Comparison of ENCODE assay signal across 25 cellular contexts in the genomic region with DNA sequence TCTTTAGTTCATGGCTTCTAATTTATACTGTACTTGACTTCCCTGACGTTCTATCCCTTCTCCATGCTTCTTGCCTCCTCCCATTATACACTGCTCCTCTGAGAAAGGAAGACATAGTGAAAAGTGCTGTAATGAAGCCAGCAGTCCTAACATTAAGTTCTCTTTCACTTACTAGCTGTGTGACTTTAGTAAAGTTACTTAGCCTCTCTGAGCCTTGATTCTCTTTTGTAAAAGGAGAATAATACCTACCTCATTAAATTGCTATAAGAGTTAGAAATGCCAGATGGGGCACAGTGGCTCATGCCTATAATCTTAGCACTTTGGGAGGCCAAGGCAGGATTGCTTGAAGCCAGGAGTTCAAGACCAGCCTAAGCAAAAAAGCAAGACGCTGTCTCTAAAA. TPM values are rescaled to one million over a fixed set of nuclear protein-coding genes. Genes with fewer than 3 reads are reported as not detected.
A peak's percentile ranks its signal among the peaks of the same experiment; 100 is the strongest.
DNase-seq lines count a peak whose midpoint lies in the region; ATAC-seq, FAIRE-seq and TF ChIP-seq lines count a peak whose summit lies in the region.
"Had no signal": no experiment of that assay in that cellular context is flagged by ENCODE, and none has a peak within 500 bp of the region (broad histone marks: within the 10 kb centered on the region; RNA-seq: fewer than 3 reads in every experiment).

No MANE protein-coding gene starts in this region.

- no peaks in the 10 kb centered on the region for H4K20me1 ChIP-seq in H1 (replicated peaks in 1 of 2; ENCODE audit: control insufficient read depth in 1 of 2, insufficient read depth in 2 of 2, low read length in 2 of 2)
- no peaks in the 10 kb centered on the region for H4K20me1 ChIP-seq in keratinocyte (ENCODE audit: control insufficient read depth, extremely low read depth, insufficient read depth, low read length)
- H4K20me1 ChIP-seq: BLaER1 treated with 17β-estradiol and CSF1 and Interleukin-3, amounts not matched to agents 10 nM and 100 nM had no signal

- H3K79me2 ChIP-seq in H1 (ENCODE audit: control insufficient read depth in 1 of 2, insufficient read depth in 2 of 2, low read length in 2 of 2) (no peaks in the 10 kb centered on the region), keratinocyte (ENCODE audit: control insufficient read depth, insufficient read depth, low read length) (no peaks in the 10 kb centered on the region)

- H3K9me3 ChIP-seq in A549 (no peaks in the 10 kb centered on the region), HEK293 (ENCODE audit: control insufficient read depth, insufficient read depth, low read depth, low read length) (no peaks in the 10 kb centered on the region), H1 (ENCODE audit: insufficient read depth in 2 of 2, low read depth in 1 of 2, low read length in 1 of 2) (peaks cover 0 to 3% of the 10 kb centered on the region in 2 experiments; a peak in 1 of 4 replicates), keratinocyte (ENCODE audit: control insufficient read depth, low read depth, low read length) (no peaks in the 10 kb centered on the region)
- H3K9me3 ChIP-seq: BLaER1 treated with 17β-estradiol and CSF1 and Interleukin-3, amounts not matched to agents 10 nM and 100 nM had no signal

- H3K27ac ChIP-seq in A549 (no peak overlapping the region), HEK293 (ENCODE audit: extremely low read depth, low read depth, low read length) (no peak overlapping the region), H1 (ENCODE audit: low read depth, low read length) (no peak overlapping the region), keratinocyte (ENCODE audit: control insufficient read depth, insufficient read depth, low read length) (no peak overlapping the region)
- H3K27ac ChIP-seq: BLaER1 treated with 17β-estradiol and CSF1 and Interleukin-3, amounts not matched to agents 10 nM and 100 nM; C4-2B had no signal

- H3K18ac ChIP-seq in H1 (ENCODE audit: extremely low read depth, low read length), result no peak overlapping the region

- DNase-seq in A549 (ENCODE audit: low read depth in 1 of 2, low spot score in 1 of 2) (no peak), H1 (ENCODE audit: low read depth in 1 of 2, low spot score in 2 of 2) (no peak), keratinocyte (ENCODE audit: low read depth, low spot score) (no peak), COLO668 (lab: John Stamatoyannopoulos, UW; ENCODE audit: unreplicated experiment) (no peak), NCI-H1092 treated with DMSO at 0.1 percent for 48 hours (lab: John Stamatoyannopoulos, UW) (no peak)
- DNase-seq: 8988T; AML-193; CD4-positive, alpha-beta T cell; CD8-positive, alpha-beta T cell; COR-L47; DMS153; DMS53; DMS79; DND-41; EL; GDM1 had no signal

- no peak overlapping the region for H3K4ac ChIP-seq in H1 (replicated peaks; ENCODE audit: insufficient read length, low read depth, low read length)

- no peak overlapping the region for H2AK5ac ChIP-seq in H1 (ENCODE audit: low read depth, low read length)

- TF ChIP-seq CTCF in A549 (IDR thresholded peaks at IDR 0.05) (no peak), HEK293 (tag by site-specific recombination; IDR thresholded peaks at IDR 0.05) (no peak), H1 (IDR thresholded peaks at IDR 0.05; ENCODE audit: control extremely low read depth in 1 of 3, insufficient read depth in 1 of 3, low read depth in 1 of 3, low read length in 3 of 3) (no peak), keratinocyte (optimal IDR thresholded peaks at IDR 0.05 in 1 of 3, IDR thresholded peaks at IDR 0.05 in 1 of 3, conservative IDR thresholded peaks at IDR 0.05 in 1 of 3; ENCODE audit: extremely low read depth in 1 of 3, insufficient read depth in 2 of 3, low read length in 3 of 3) (no peak)

- no peaks in the 10 kb centered on the region for H3K4me1 ChIP-seq in A549
- H3K4me1 ChIP-seq in HEK293 (ENCODE audit: control insufficient read depth, insufficient read depth, low read length), result no peaks in the 10 kb centered on the region
- H3K4me1 ChIP-seq in H1 (replicated peaks in 1 of 4; ENCODE audit: control insufficient read depth in 3 of 4, insufficient read depth in 4 of 4, low read length in 3 of 4), result no peaks in the 10 kb centered on the region; a peak in 3 of 7 replicates
- H3K4me1 ChIP-seq in keratinocyte (ENCODE audit: control insufficient read depth, extremely low read depth, insufficient read depth, low read length), result peaks cover 7% of the 10 kb centered on the region

- H3K56ac ChIP-seq in H1 (replicated peaks; ENCODE audit: insufficient read length, low read depth, low read length), result no peak overlapping the region

- no peak overlapping the region for H3K14ac ChIP-seq in H1 (ENCODE audit: insufficient read length)

- POLR2A ChIA-PET in A549 (lab: Yijun Ruan, JAX) (no interaction called here), HEK293 (lab: Yijun Ruan, JAX) (no interaction called here), H1 (lab: Charles Lee; ENCODE audit: partially characterized antibody) (interaction anchor here (0.7 to 2.2 kb wide), 3 partner anchors 12 to 69 kb away, joined by 3 to 6 read pairs (median 4); no protein-coding TSS in a partner anchor)

- H2BK20ac ChIP-seq in H1 (ENCODE audit: low read length), result no peak overlapping the region

- no peak overlapping the region for H4K91ac ChIP-seq in H1 (replicated peaks; ENCODE audit: insufficient read length, low read length)

- no peak overlapping the region for H4K5ac ChIP-seq in H1 (ENCODE audit: insufficient read length, low read depth, low read length)

- no peak overlapping the region for H2BK5ac ChIP-seq in H1 (ENCODE audit: low read depth, low read length)

- TF ChIP-seq EP300 in A549 (IDR thresholded peaks at IDR 0.05), result no peak
- TF ChIP-seq EP300 in H1 (IDR thresholded peaks at IDR 0.05; ENCODE audit: borderline replicate concordance in 1 of 2, low read depth in 2 of 2, low read length in 2 of 2), result no peak

- dilution Hi-C loops in keratinocyte (cut with MboI; ENCODE audit: extremely low pct_ligation_motif_present, low sequenced_read_pairs), result no loop called here

- no peaks in the 10 kb centered on the region for H3K79me1 ChIP-seq in H1 (ENCODE audit: low read depth, low read length)

- TF ChIP-seq POLR2A in A549 (IDR thresholded peaks at IDR 0.05; ENCODE audit: low read length) (no peak), H1 (IDR thresholded peaks at IDR 0.05; ENCODE audit: control extremely low read depth in 1 of 2, low read depth in 2 of 2, low read length in 2 of 2) (no peak)

- ATAC-seq in A549 (no peak), HG02798 (IDR thresholded peaks at IDR 0.05; ENCODE audit: poor library complexity, unreplicated experiment) (no peak)
- ATAC-seq: CD8-positive, alpha-beta T cell; GM12878 had no signal

- H3K9me1 ChIP-seq in keratinocyte (ENCODE audit: control insufficient read depth, extremely low read depth, insufficient read depth, low read length), result no peaks in the 10 kb centered on the region

- no peak overlapping the region for H3K23ac ChIP-seq in H1 (ENCODE audit: insufficient read length)

- H2AFZ ChIP-seq in H1 (ENCODE audit: low read length) (no peak overlapping the region), keratinocyte (ENCODE audit: control insufficient read depth, low read length) (no peak overlapping the region)

- H2BK12ac ChIP-seq in H1 (ENCODE audit: low read depth, low read length), result no peak overlapping the region

- H3K4me2 ChIP-seq in A549 (no peak overlapping the region), H1 (ENCODE audit: insufficient read depth in 1 of 2, low read depth in 2 of 2, low read length in 2 of 2) (no peak overlapping the region), keratinocyte (ENCODE audit: control insufficient read depth, extremely low read depth, insufficient read depth, low read depth, low read length) (no peak overlapping the region)
- H3K4me2 ChIP-seq: BLaER1 treated with 17β-estradiol and CSF1 and Interleukin-3, amounts not matched to agents 10 nM and 100 nM had no signal

- no peaks in the 10 kb centered on the region for H3K36me3 ChIP-seq in HEK293 (ENCODE audit: control insufficient read depth in 2 of 2, insufficient read depth in 1 of 2, low read length in 2 of 2)
- H3K36me3 ChIP-seq in H1 (ENCODE audit: control insufficient read depth in 2 of 4, insufficient read depth in 4 of 4, low read length in 3 of 4), result no peaks in the 10 kb centered on the region
- H3K36me3 ChIP-seq in keratinocyte (ENCODE audit: control insufficient read depth in 2 of 2, extremely low read depth in 1 of 2, insufficient read depth in 2 of 2, low read length in 2 of 2), result no peaks in the 10 kb centered on the region
- H3K36me3 ChIP-seq: BLaER1 treated with 17β-estradiol and CSF1 and Interleukin-3, amounts not matched to agents 10 nM and 100 nM had no signal

- H3K4me3 ChIP-seq in A549 (no peak overlapping the region), HEK293 (ENCODE audit: low read depth, low read length) (no peak overlapping the region), H1 (ENCODE audit: extremely low read depth in 1 of 4, insufficient read depth in 2 of 4, low read depth in 3 of 4, low read length in 4 of 4) (no peak overlapping the region), keratinocyte (ENCODE audit: control insufficient read depth in 2 of 3, extremely low read depth in 1 of 3, insufficient read depth in 2 of 3, low read depth in 1 of 3, low read length in 3 of 3) (no peak overlapping the region)
- H3K4me3 ChIP-seq: BLaER1 treated with 17β-estradiol and CSF1 and Interleukin-3, amounts not matched to agents 10 nM and 100 nM; GM12878 had no signal

- no peak overlapping the region for H3K9ac ChIP-seq in H1 (replicated peaks in 1 of 4; ENCODE audit: extremely low read depth in 1 of 4, low read depth in 3 of 4, low read length in 3 of 4)
- no peak overlapping the region for H3K9ac ChIP-seq in keratinocyte (ENCODE audit: control insufficient read depth, extremely low read depth, insufficient read depth, low read length)
- H3K9ac ChIP-seq: BLaER1 treated with 17β-estradiol and CSF1 and Interleukin-3, amounts not matched to agents 10 nM and 100 nM had no signal

- no peak overlapping the region for H4K8ac ChIP-seq in H1 (ENCODE audit: extremely low read depth, insufficient read depth, low read length)

- no peak overlapping the region for H2BK15ac ChIP-seq in H1 (ENCODE audit: low read length)

- H3K27me3 ChIP-seq in H1 (replicated peaks in 1 of 4; ENCODE audit: control insufficient read depth in 3 of 4, extremely low read depth in 1 of 4, insufficient read depth in 3 of 4, low read length in 3 of 4), result no peaks in the 10 kb centered on the region
- H3K27me3 ChIP-seq in keratinocyte (ENCODE audit: control insufficient read depth, extremely low read depth, insufficient read depth, low read length), result no peaks in the 10 kb centered on the region
- H3K27me3 ChIP-seq: BLaER1 treated with 17β-estradiol and CSF1 and Interleukin-3, amounts not matched to agents 10 nM and 100 nM had no signal

- CTCF ChIA-PET in A549 (lab: Yijun Ruan, JAX) (no interaction called here), HEK293 (lab: Yijun Ruan, JAX) (interaction anchor here (0.6 kb wide), 1 partner anchor 626 kb away, joined by 7 read pairs; no protein-coding TSS in a partner anchor), H1 (lab: Charles Lee; ENCODE audit: partially characterized antibody) (interaction anchor here (1.1 to 1.7 kb wide), 4 partner anchors 36 to 183 kb away, joined by 3 to 9 read pairs (median 4); no protein-coding TSS in a partner anchor)

- WGBS in A549 (ENCODE audit: missing lambda C conversion rate), result 62% methylated on average over 2 of the region's 2 CpGs
- WGBS in H1 (ENCODE audit: extremely low coverage in 1 of 2, insufficient coverage in 1 of 2, insufficient read length in 1 of 2, insufficient replicate concordance in 2 of 2, low coverage in 1 of 2, low lambda C conversion rate in 2 of 2, missing lambda C conversion rate in 1 of 2), 2 experiments, result 88% methylated on average over 2 of the region's 2 CpGs; no CpG with 5 or more reads in 1 of the 2 experiments

- FAIRE-seq in A549 (lab: Jason Lieb, UNC) (no peak), H1 (lab: Jason Lieb, UNC) (no peak), keratinocyte (lab: Jason Lieb, UNC) (peak; percentile 5)
- FAIRE-seq: A204.1, GM12878, GM12892, GM18507 had no signal

- TF ChIP-seq RAD21 in A549 (conservative IDR thresholded peaks at IDR 0.05 in 1 of 2, IDR thresholded peaks at IDR 0.05 in 1 of 2), result no peak
- TF ChIP-seq RAD21 in H1 (IDR thresholded peaks at IDR 0.05 in 1 of 2, conservative IDR thresholded peaks at IDR 0.05 in 1 of 2; ENCODE audit: low read depth in 2 of 2, low read length in 2 of 2), result no peak

- no peak overlapping the region for H2BK120ac ChIP-seq in H1 (replicated peaks; ENCODE audit: low read depth, low read length)

- no peaks in the 10 kb centered on the region for H3K23me2 ChIP-seq in H1 (ENCODE audit: low read depth, low read length)

RNA-seq across cellular contexts. Expression of gene IGF2BP2, which starts 18.8 kb away (rescaled TPM):
- polyA plus RNA-seq in A549 (2011; rRNA removed) (2.2 and 4.6 TPM in 2 replicates), A549 (2017; fragmentation: RNase III; extraction: RNeasy Plus Mini Kit Qiagen cat#74134 plus additional on column Dnase treatment) (6.1 to 7.6 TPM (median 6.5 TPM) in 3 replicates), H1 (2011; rRNA removed) (7.4 and 13.5 TPM in 2 replicates), keratinocyte (8.2 to 21.2 TPM (median 13.7 TPM) in 3 replicates)
- polyA plus RNA-seq in A549 (2012; cell fraction: cytosol; rRNA removed), result 0.62 and 1.0 TPM in 2 replicates
- polyA plus RNA-seq in A549 (2012; cell fraction: nucleus; rRNA removed), result 0.95 and 2.5 TPM in 2 replicates
- polyA minus RNA-seq in A549 (2011; rRNA and poly(A)+ RNA removed), result 4.7 and 6.8 TPM in 2 replicates
- 114 and 121 TPM in 2 replicates for total RNA-seq in H1 (2021; fragmentation: NEBNext Ultra II Directional; extraction: Animal tissue kit (Norgen Biotek cat#: 25700))
- polyA plus RNA-seq in H1 (2011; cell fraction: cytosol; rRNA removed), result 9.6 TPM
- 37.7 TPM for polyA plus RNA-seq in H1 (2011; cell fraction: nucleus; rRNA removed)
- polyA plus RNA-seq in H1 (2012, experiment 1 of 2), result 78.1 to 106 TPM (median 85.3 TPM) in 4 replicates
- 10.3 TPM for polyA plus RNA-seq in H1 (2012, experiment 2 of 2)
- 129 TPM for polyA plus RNA-seq in H1 (2013, experiment 1 of 2)
- 120 TPM for polyA plus RNA-seq in H1 (2013, experiment 2 of 2)
- 18.3 and 22.2 TPM in 2 replicates for polyA minus RNA-seq in H1 (2011; rRNA and poly(A)+ RNA removed)
- polyA minus RNA-seq in H1 (2011; cell fraction: cytosol; rRNA and poly(A)+ RNA removed), result 24.1 TPM
- 42.0 TPM for polyA minus RNA-seq in H1 (2011; cell fraction: nucleus; rRNA and poly(A)+ RNA removed)
- polyA plus RNA-seq in keratinocyte (2011; ENCODE audit: low read depth), result 220 TPM
- polyA plus RNA-seq in keratinocyte (2011; cell fraction: cytosol; rRNA removed), result 14.8 and 22.0 TPM in 2 replicates
- 51.5 and 53.8 TPM in 2 replicates for polyA plus RNA-seq in keratinocyte (2011; cell fraction: nucleus; rRNA removed)
- 49.7 and 116 TPM in 2 replicates for polyA plus RNA-seq in keratinocyte (2012; ENCODE audit: low replicate concordance)
- 11.0 to 80.3 TPM (median 54.5 TPM) in 3 replicates for polyA minus RNA-seq in keratinocyte
- 11.5 TPM for polyA minus RNA-seq in keratinocyte (2011; cell fraction: cytosol; rRNA and poly(A)+ RNA removed)
- polyA minus RNA-seq in keratinocyte (2011; cell fraction: nucleus; rRNA and poly(A)+ RNA removed), result 37.9 and 101 TPM in 2 replicates
- total RNA-seq: B cell; CD8-positive, alpha-beta T cell had no signal
